Comparison of ENCODE assay signal across 8 cellular contexts in genomic region chr10:1056326-1057105, GRCh38. TPM values are rescaled to one million over a fixed set of nuclear protein-coding genes. Genes with fewer than 3 reads are reported as not detected.
DNase-seq lines count a peak whose midpoint lies in the region; ATAC-seq and TF ChIP-seq lines count a peak whose summit lies in the region.

Gene WDR37 (plus strand): TSS chr10:1056385. CDS start chr10:1072156, 15,771 bp downstream.

- H2AFZ ChIP-seq in neuron (ENCODE audit: low read depth, low read length): peak within 1 kb of the TSS; percentile 53

- peak; percentile 89 for DNase-seq in EH (ENCODE audit: low read depth)
- DNase-seq in activated gamma-delta T cell (lab: John Stamatoyannopoulos, UW): peak; percentile 82
- DNase-seq in foreskin keratinocyte: peak; percentile 61 to 69
- DNase-seq in stromal cell of bone marrow (ENCODE audit: low read depth): peak; percentile 86

- H3K9me3 Mint-ChIP-seq in IgD-negative memory B cell: no peaks in the 10 kb centered on the region

- ATAC-seq in GM21529 (IDR thresholded peaks at IDR 0.05; ENCODE audit: unreplicated experiment) (peak; percentile 91), foreskin keratinocyte (peak; percentile 75)

- no peaks in the 10 kb centered on the region for H3K36me3 Mint-ChIP-seq in IgD-negative memory B cell

- H3K27me3 ChIP-seq in foreskin keratinocyte: no peaks in the 10 kb centered on the region
- no peaks in the 10 kb centered on the region for H3K27me3 ChIP-seq in neuron (ENCODE audit: insufficient read depth, low read length)

- peak within 1 kb of the TSS; percentile 100 for H3K4me3 ChIP-seq in neuron (ENCODE audit: low read length)

- H3K4me1 Mint-ChIP-seq in IgD-negative memory B cell: peaks cover 28 to 59% (median 46%) of the 10 kb centered on the region in 3 donors

- no peak for TF ChIP-seq CTCF in foreskin keratinocyte (conservative IDR thresholded peaks at IDR 0.05)

- peak within 1 kb of the TSS; percentile 95 to 99 (median 99) for H3K4me3 Mint-ChIP-seq in IgD-negative memory B cell

- H3K9me3 ChIP-seq in neuron (ENCODE audit: low read length): no peaks in the 10 kb centered on the region

- peaks cover 25% of the 10 kb centered on the region for H3K36me3 ChIP-seq in neuron (ENCODE audit: insufficient read depth, low read length)

- peak; percentile 86 for TF ChIP-seq POLR2A in Raji (IDR thresholded peaks at IDR 0.05; ENCODE audit: insufficient read depth, low read depth, low read length)

- H3K27ac ChIP-seq in foreskin keratinocyte: peak within 1 kb of the TSS; percentile 99

- H3K4me1 ChIP-seq in foreskin keratinocyte (peaks cover 26% of the 10 kb centered on the region), neuron (ENCODE audit: insufficient read depth, low read length) (peaks cover 25% of the 10 kb centered on the region)

- no peaks in the 10 kb centered on the region for H3K27me3 Mint-ChIP-seq in IgD-negative memory B cell

- peak within 1 kb of the TSS; percentile 95 to 100 (median 96) for H3K27ac Mint-ChIP-seq in IgD-negative memory B cell

RNA-seq across cellular contexts. Expression of gene WDR37, which starts in this region (rescaled TPM):
- polyA plus RNA-seq in IgD-negative memory B cell (14.7 TPM), foreskin keratinocyte (6.0 and 6.5 TPM in 2 replicates)
- 14.8 and 18.1 TPM in 2 replicates for total RNA-seq in foreskin keratinocyte

Comparison
In these comparisons a context has a peak if more than half of its experiments do, and no peak if none do; other contexts are left out.
1. Peak in every context shown above with its lines: DNase-seq, ATAC-seq, H3K4me3 ChIP-seq and H3K27ac ChIP-seq.